Comparison of ENCODE assay signal across 20 cellular contexts in the genomic region with DNA sequence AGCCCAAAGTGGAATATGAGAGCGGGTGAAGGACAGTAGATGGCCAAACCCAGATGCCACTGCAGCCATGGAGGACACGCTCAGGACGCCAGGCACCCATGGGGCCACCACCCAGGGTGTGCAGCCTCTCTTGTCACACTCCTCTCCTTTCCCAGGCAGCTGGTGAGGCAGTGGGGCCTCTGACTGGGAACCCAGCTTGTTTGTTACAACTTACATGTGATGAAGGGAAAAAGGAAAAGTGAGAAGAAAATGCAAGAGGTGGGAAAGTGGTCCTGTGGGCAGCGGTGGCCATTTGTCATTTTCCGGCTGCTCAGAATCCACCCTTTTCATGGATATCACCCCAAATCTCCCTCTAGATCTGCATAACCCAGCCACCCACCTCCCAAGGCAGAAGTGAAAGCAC.
"Had no signal": no experiment of that assay in that cellular context is flagged by ENCODE, and none has a peak within 500 bp of the region (broad histone marks: within the 10 kb centered on the region; RNA-seq: fewer than 3 reads in every experiment).

No MANE protein-coding gene starts in this region.

- ATAC-seq: activated naive CD4-positive, alpha-beta T cell treated with anti-CD3 and anti-CD28 coated beads, Interleukin-2, amount 50 U/mL, for 72 hours; gastrocnemius medialis; SK-N-SH treated with all-trans-retinoic acid at 6 μM for 48 hours; T-cell; WTC11 had no signal

- FAIRE-seq: colon, TTC549 had no signal

- H3K27me3 ChIP-seq: ascending aorta had no signal

- H3K9me3 ChIP-seq: ascending aorta, esophagus squamous epithelium, gastrocnemius medialis, tibial artery had no signal

- DNase-seq: activated gamma-delta T cell; brain microvascular endothelial cell; caudate nucleus; esophagus squamous epithelium; gastrocnemius medialis; hippocampal formation; nephron progenitor cell; nucleus accumbens; retina; stimulated activated CD4-positive, alpha-beta T cell treated with anti-CD3 and anti-CD28 coated beads, Interleukin-4, amount 100 ng/mL, for 24 hours; substantia nigra had no signal

- H3K27ac ChIP-seq: ascending aorta, brain microvascular endothelial cell, dorsolateral prefrontal cortex, esophagus squamous epithelium, gastrocnemius medialis, tibial artery had no signal

- H3K36me3 ChIP-seq: ascending aorta, brain microvascular endothelial cell, esophagus squamous epithelium, gastrocnemius medialis, tibial artery had no signal

- H3K4me1 ChIP-seq: ascending aorta, gastrocnemius medialis had no signal

- H3K4me3 ChIP-seq: ascending aorta, dorsolateral prefrontal cortex, esophagus squamous epithelium, gastrocnemius medialis, tibial artery had no signal
